ENCODE assay signal across 5 cellular contexts in genomic region chr14:105027718-105028117, GRCh38. TPM values are rescaled to one million over a fixed set of nuclear protein-coding genes. Genes with fewer than 3 reads are reported as not detected.
DNase-seq lines count a peak whose midpoint lies in the region; ATAC-seq, FAIRE-seq and TF ChIP-seq lines count a peak whose summit lies in the region.
"Not testable (repeated sequence)": the region's sequence is repeated elsewhere in the genome, so short reads cannot be mapped to it uniquely, and the experiment has no call there.

No MANE protein-coding gene starts in this region.

- not testable (repeated sequence) for H3K14ac ChIP-seq in IMR-90 (replicated peaks; ENCODE audit: low read depth, low read length)

- not testable (repeated sequence) for H3K36me3 ChIP-seq in BLaER1 treated with 17β-estradiol and CSF1 and Interleukin-3, amounts not matched to agents 10 nM and 100 nM; IMR-90 (ENCODE audit: control insufficient read depth, insufficient read depth, low read length); SK-N-SH (replicated peaks in 1 of 2; ENCODE audit: control insufficient read depth in 1 of 2, insufficient read depth in 2 of 2, low read length in 1 of 2); keratinocyte (ENCODE audit: control insufficient read depth in 2 of 2, extremely low read depth in 1 of 2, insufficient read depth in 2 of 2, low read length in 2 of 2)

- DNase-seq in IMR-90, result peak; percentile 35
- DNase-seq in SK-N-SH; MCF 10A (ENCODE audit: unreplicated experiment); keratinocyte (ENCODE audit: low read depth, low spot score): not testable (repeated sequence)

- intact Hi-C loops in IMR-90 (cut with micrococcal nuclease); MCF 10A (cut with micrococcal nuclease): not testable (repeated sequence)

- H3K18ac ChIP-seq in IMR-90 (ENCODE audit: low read depth, low read length), result not testable (repeated sequence)

- not testable (repeated sequence) for H3K9me2 ChIP-seq in SK-N-SH

- not testable (repeated sequence) for H2BK20ac ChIP-seq in IMR-90 (ENCODE audit: low read depth, low read length)

- peaks cover 14% of the 10 kb centered on the region for H3K4me1 Mint-ChIP-seq in MCF 10A (ENCODE audit: insufficient read depth, unreplicated experiment)

- ATAC-seq in IMR-90 (ENCODE audit: low read depth), result not testable (repeated sequence)

- WGBS in IMR-90 (ENCODE audit: extremely low coverage in 2 of 2, insufficient read length in 1 of 2), 2 experiments, result no CpG with 5 or more reads among the region's 4 CpGs
- 57% methylated on average over 4 of the region's 4 CpGs for WGBS in SK-N-SH (ENCODE audit: low lambda C conversion rate)

- not testable (repeated sequence) for H3K4ac ChIP-seq in IMR-90 (ENCODE audit: low read depth, low read length)

- peak overlapping the region in 1 of 10 experiments; percentile 15; a peak in 1 of 20 replicates for H3K4me3 ChIP-seq in BLaER1 treated with 17β-estradiol and CSF1 and Interleukin-3, amounts not matched to agents 10 nM and 100 nM
- H3K4me3 ChIP-seq in IMR-90 (ENCODE audit: insufficient read depth, low read depth, low read length); SK-N-SH (ENCODE audit: low read depth in 2 of 2, low read length in 1 of 2); keratinocyte (ENCODE audit: control insufficient read depth in 2 of 3, extremely low read depth in 1 of 3, insufficient read depth in 2 of 3, low read depth in 1 of 3, low read length in 3 of 3): not testable (repeated sequence)

- H2BK5ac ChIP-seq in IMR-90 (ENCODE audit: low read depth, low read length, poor library complexity, severe bottlenecking), result peak overlapping the region; percentile 23

- not testable (repeated sequence) for TF ChIP-seq CTCF in IMR-90 (conservative IDR thresholded peaks at IDR 0.05; ENCODE audit: low read depth, low read length); SK-N-SH (IDR thresholded peaks at IDR 0.05); MCF 10A (IDR thresholded peaks at IDR 0.05; ENCODE audit: unreplicated experiment); keratinocyte (optimal IDR thresholded peaks at IDR 0.05 in 1 of 3, IDR thresholded peaks at IDR 0.05 in 1 of 3, conservative IDR thresholded peaks at IDR 0.05 in 1 of 3; ENCODE audit: extremely low read depth in 1 of 3, insufficient read depth in 2 of 3, low read length in 3 of 3)

- H3K27ac ChIP-seq in BLaER1 treated with 17β-estradiol and CSF1 and Interleukin-3, amounts not matched to agents 10 nM and 100 nM, result peak overlapping the region in 9 of 11 experiments; percentile 44 to 94 (median 87); a peak in 12 of 22 replicates
- not testable (repeated sequence) for H3K27ac ChIP-seq in IMR-90 (ENCODE audit: insufficient read depth, low read length)
- peak overlapping the region in 1 of 2 experiments; percentile 99; a peak in 2 of 4 replicates for H3K27ac ChIP-seq in SK-N-SH (ENCODE audit: low read depth in 2 of 2, low read length in 1 of 2)
- peak overlapping the region; percentile 77 for H3K27ac ChIP-seq in keratinocyte (ENCODE audit: control insufficient read depth, insufficient read depth, low read length)

- not testable (repeated sequence) for H4K8ac ChIP-seq in IMR-90 (ENCODE audit: low read depth in 2 of 2, low read length in 2 of 2)

- not testable (repeated sequence) for H3K27ac Mint-ChIP-seq in MCF 10A (ENCODE audit: low read depth, unreplicated experiment)

- not testable (repeated sequence) for H3K27me3 Mint-ChIP-seq in MCF 10A (ENCODE audit: insufficient read depth, unreplicated experiment)

- TF ChIP-seq RAD21 in IMR-90 (IDR thresholded peaks at IDR 0.05; ENCODE audit: low read length); SK-N-SH (IDR thresholded peaks at IDR 0.05; ENCODE audit: low read length): not testable (repeated sequence)

- peaks cover 0 to 15% (median 0%) of the 10 kb centered on the region in 11 experiments; a peak in 6 of 22 replicates for H3K9me3 ChIP-seq in BLaER1 treated with 17β-estradiol and CSF1 and Interleukin-3, amounts not matched to agents 10 nM and 100 nM (replicated peaks in 1 of 11)
- H3K9me3 ChIP-seq in IMR-90 (ENCODE audit: control insufficient read depth, insufficient read depth, low read length); SK-N-SH; keratinocyte (ENCODE audit: control insufficient read depth, low read depth, low read length): not testable (repeated sequence)

- peaks cover 47 to 56% (median 50%) of the 10 kb centered on the region in 10 experiments for H3K4me1 ChIP-seq in BLaER1 treated with 17β-estradiol and CSF1 and Interleukin-3, amounts not matched to agents 10 nM and 100 nM
- H3K4me1 ChIP-seq in IMR-90 (ENCODE audit: control insufficient read depth, insufficient read depth, low read length), result not testable (repeated sequence)
- peaks cover 11 to 23% of the 10 kb centered on the region in 2 experiments; a peak in 2 of 4 replicates for H3K4me1 ChIP-seq in SK-N-SH (ENCODE audit: control insufficient read depth in 1 of 2, insufficient read depth in 2 of 2, low read depth in 1 of 2, low read length in 1 of 2)
- H3K4me1 ChIP-seq in keratinocyte (ENCODE audit: control insufficient read depth, extremely low read depth, insufficient read depth, low read length), result peaks cover 68% of the 10 kb centered on the region

- not testable (repeated sequence) for H3K4me3 Mint-ChIP-seq in MCF 10A (ENCODE audit: unreplicated experiment)

- not testable (repeated sequence) for H3K36me3 Mint-ChIP-seq in MCF 10A (ENCODE audit: insufficient read depth, unreplicated experiment)

- in situ Hi-C loops in IMR-90 (cut with MboI; ENCODE audit: low sequenced_read_pairs), result not testable (repeated sequence)

- H2BK120ac ChIP-seq in IMR-90 (ENCODE audit: low read depth, low read length), result peak overlapping the region; percentile 79; the same call in 1 of the 2 replicates

- dilution Hi-C loops in IMR-90 (cut with HindIII; ENCODE audit: low sequenced_read_pairs, unreplicated experiment); keratinocyte (cut with MboI; ENCODE audit: extremely low pct_ligation_motif_present, low sequenced_read_pairs): not testable (repeated sequence)

- not testable (repeated sequence) for H4K20me1 ChIP-seq in BLaER1 treated with 17β-estradiol and CSF1 and Interleukin-3, amounts not matched to agents 10 nM and 100 nM; IMR-90 (ENCODE audit: insufficient read depth, low read length); SK-N-SH (ENCODE audit: insufficient read depth); keratinocyte (ENCODE audit: control insufficient read depth, extremely low read depth, insufficient read depth, low read length)

- peak overlapping the region; percentile 35 to 99 (median 95); a peak in 21 of 22 replicates for H3K4me2 ChIP-seq in BLaER1 treated with 17β-estradiol and CSF1 and Interleukin-3, amounts not matched to agents 10 nM and 100 nM
- not testable (repeated sequence) for H3K4me2 ChIP-seq in IMR-90 (ENCODE audit: low read depth, low read length)
- H3K4me2 ChIP-seq in SK-N-SH (peak overlapping the region; percentile 7; the same call in 1 of the 2 replicates), keratinocyte (ENCODE audit: control insufficient read depth, extremely low read depth, insufficient read depth, low read depth, low read length) (peak overlapping the region; percentile 65)

- H4K91ac ChIP-seq in IMR-90 (ENCODE audit: insufficient read depth, low read depth, low read length), result not testable (repeated sequence)

- POLR2A ChIA-PET in IMR-90 (lab: Charles Lee; ENCODE audit: unreplicated experiment), result interaction anchor here (0.7 kb wide), 1 partner anchor 64 kb away, joined by 3 read pairs; no protein-coding TSS in a partner anchor
- POLR2A ChIA-PET in SK-N-SH (lab: Yijun Ruan, JAX), result not testable (repeated sequence)
- POLR2A ChIA-PET in MCF 10A (lab: Yijun Ruan, JAX), result interaction anchor here (0.7 to 18.5 kb wide), 5 partner anchors 9 to 93 kb away, joined by 3 to 636 read pairs (median 3); no protein-coding TSS in a partner anchor

- not testable (repeated sequence) for H3K79me2 ChIP-seq in SK-N-SH (ENCODE audit: insufficient read depth); keratinocyte (ENCODE audit: control insufficient read depth, insufficient read depth, low read length)

- not testable (repeated sequence) for BruUV-seq in IMR-90 (replicated peaks; lab: Mats Ljungman, UMichigan)
- BruUV-seq in MCF 10A (replicated peaks; lab: Mats Ljungman, UMichigan), result TSS peak; percentile 40

- not testable (repeated sequence) for TF ChIP-seq POLR2A in IMR-90 (IDR thresholded peaks at IDR 0.05; ENCODE audit: low read depth, low read length)

- H3K79me1 ChIP-seq in IMR-90 (ENCODE audit: low read depth in 1 of 2, low read length in 2 of 2), result not testable (repeated sequence)

- not testable (repeated sequence) for H3K27me3 ChIP-seq in BLaER1 treated with 17β-estradiol and CSF1 and Interleukin-3, amounts not matched to agents 10 nM and 100 nM; IMR-90 (ENCODE audit: control insufficient read depth, insufficient read depth, low read length); SK-N-SH (ENCODE audit: insufficient read depth); keratinocyte (ENCODE audit: control insufficient read depth, extremely low read depth, insufficient read depth, low read length)

- H4K5ac ChIP-seq in IMR-90 (ENCODE audit: low read depth, low read length), result not testable (repeated sequence)

- TF ChIP-seq EP300 in SK-N-SH (IDR thresholded peaks at IDR 0.05; ENCODE audit: borderline replicate concordance in 1 of 2, low read depth in 1 of 2, low read length in 1 of 2), result not testable (repeated sequence)

- not testable (repeated sequence) for H3K9me1 ChIP-seq in IMR-90 (ENCODE audit: insufficient read depth, low read length); keratinocyte (ENCODE audit: control insufficient read depth, extremely low read depth, insufficient read depth, low read length)

- peaks cover 55% of the 10 kb centered on the region for H3F3A ChIP-seq in SK-N-SH (replicated peaks; ENCODE audit: insufficient read depth)

- H2BK15ac ChIP-seq in IMR-90 (ENCODE audit: low read depth, low read length), result not testable (repeated sequence)

- H3K56ac ChIP-seq in IMR-90 (ENCODE audit: extremely low read depth, insufficient read depth, low read length), result not testable (repeated sequence)

- H3K9me3 Mint-ChIP-seq in MCF 10A (ENCODE audit: unreplicated experiment), result not testable (repeated sequence)

- peak overlapping the region in 2 of 11 experiments; percentile 15 to 18; a peak in 1 of 22 replicates for H3K9ac ChIP-seq in BLaER1 treated with 17β-estradiol and CSF1 and Interleukin-3, amounts not matched to agents 10 nM and 100 nM
- not testable (repeated sequence) for H3K9ac ChIP-seq in IMR-90 (ENCODE audit: low read depth, low read length)
- H3K9ac ChIP-seq in SK-N-SH, result peak overlapping the region; percentile 7; the same call in 1 of the 2 replicates
- H3K9ac ChIP-seq in keratinocyte (ENCODE audit: control insufficient read depth, extremely low read depth, insufficient read depth, low read length), result peak overlapping the region; percentile 39

- not testable (repeated sequence) for H2AFZ ChIP-seq in IMR-90 (replicated peaks; ENCODE audit: low read length, poor library complexity); keratinocyte (ENCODE audit: control insufficient read depth, low read length)
- peak overlapping the region; percentile 27; the same call in 1 of the 2 replicates for H2AFZ ChIP-seq in SK-N-SH (ENCODE audit: low read depth)

- not testable (repeated sequence) for H3K23ac ChIP-seq in IMR-90 (ENCODE audit: low read depth, low read length)

- FAIRE-seq in keratinocyte (lab: Jason Lieb, UNC), result not testable (repeated sequence)

- H2AK5ac ChIP-seq in IMR-90 (ENCODE audit: low read depth, low read length), result not testable (repeated sequence)

- CTCF ChIA-PET in IMR-90 (lab: Yijun Ruan, JAX), result not testable (repeated sequence)
- CTCF ChIA-PET in SK-N-SH (lab: Yijun Ruan, JAX) (interaction anchor here (1.0 to 6.6 kb wide), 4 partner anchors 10 to 20 kb away, joined by 4 to 63 read pairs (median 4); no protein-coding TSS in a partner anchor), MCF 10A (lab: Yijun Ruan, JAX) (interaction anchor here (0.6 to 5.2 kb wide), 5 partner anchors 17 to 502 kb away, joined by 3 to 44 read pairs (median 7); no protein-coding TSS in a partner anchor)

- not testable (repeated sequence) for H2AK9ac ChIP-seq in IMR-90 (replicated peaks; ENCODE audit: low read depth, low read length, poor library complexity)

RNA-seq across cellular contexts. Expression of gene CDCA4, which starts 6.8 kb away (rescaled TPM):
- total RNA-seq in IMR-90 (2012; rRNA removed), result 17.7 and 19.7 TPM in 2 replicates
- 18.6 and 21.4 TPM in 2 replicates for polyA plus RNA-seq in IMR-90 (2012; rRNA removed)
- polyA plus RNA-seq in IMR-90 (2012; cell fraction: cytosol; rRNA removed), result 17.8 and 18.2 TPM in 2 replicates
- polyA plus RNA-seq in IMR-90 (2012; cell fraction: nucleus; rRNA removed; ENCODE audit: low replicate concordance), result 9.9 and 13.1 TPM in 2 replicates
- polyA plus RNA-seq in SK-N-SH (2012; rRNA removed), result 23.7 and 26.8 TPM in 2 replicates
- 15.1 and 21.2 TPM in 2 replicates for polyA plus RNA-seq in SK-N-SH (2012; cell fraction: cytosol; rRNA removed)
- polyA plus RNA-seq in SK-N-SH (2012; cell fraction: nucleus; rRNA removed), result 15.7 and 19.5 TPM in 2 replicates
- 29.3 and 33.0 TPM in 2 replicates for total RNA-seq in MCF 10A (2022)
- polyA plus RNA-seq in keratinocyte, result 29.8 to 48.7 TPM (median 35.7 TPM) in 3 replicates
- 5.3 TPM for polyA plus RNA-seq in keratinocyte (2011; ENCODE audit: low read depth)
- 22.7 and 31.2 TPM in 2 replicates for polyA plus RNA-seq in keratinocyte (2011; cell fraction: cytosol; rRNA removed)
- polyA plus RNA-seq in keratinocyte (2011; cell fraction: nucleus; rRNA removed), result 30.3 and 36.4 TPM in 2 replicates
- polyA plus RNA-seq in keratinocyte (2012; ENCODE audit: low replicate concordance), result 15.0 and 47.2 TPM in 2 replicates
- 21.6 to 29.0 TPM (median 28.1 TPM) in 3 replicates for polyA minus RNA-seq in keratinocyte
- polyA minus RNA-seq in keratinocyte (2011; cell fraction: cytosol; rRNA and poly(A)+ RNA removed), result 44.7 TPM
- polyA minus RNA-seq in keratinocyte (2011; cell fraction: nucleus; rRNA and poly(A)+ RNA removed), result 20.9 and 27.0 TPM in 2 replicates

RNA-seq across cellular contexts. Expression of gene GPR132, which starts 37.5 kb away (rescaled TPM):
- total RNA-seq in IMR-90 (2012; rRNA removed) (under 0.01 TPM in 2 replicates), MCF 10A (2022) (0.42 TPM in 1 of 2 replicates, not detected in the other)
- polyA plus RNA-seq in IMR-90 (2012; rRNA removed) (0.10 and 0.19 TPM in 2 replicates), SK-N-SH (2012; rRNA removed) (0.03 TPM in 1 of 2 replicates, not detected in the other), keratinocyte (not detected in 3 replicates)
- polyA plus RNA-seq in IMR-90 (2012; cell fraction: cytosol; rRNA removed), result 0.15 and 0.43 TPM in 2 replicates
- polyA plus RNA-seq in IMR-90 (2012; cell fraction: nucleus; rRNA removed; ENCODE audit: low replicate concordance), result 1.9 and 3.3 TPM in 2 replicates
- polyA plus RNA-seq in SK-N-SH (2012; cell fraction: cytosol; rRNA removed), result 0.03 TPM in 1 of 2 replicates, not detected in the other
- polyA plus RNA-seq in SK-N-SH (2012; cell fraction: nucleus; rRNA removed), result 0.28 and 0.37 TPM in 2 replicates
- not detected for polyA plus RNA-seq in keratinocyte (2011; ENCODE audit: low read depth)
- polyA plus RNA-seq in keratinocyte (2011; cell fraction: cytosol; rRNA removed), result not detected in 2 replicates
- polyA plus RNA-seq in keratinocyte (2011; cell fraction: nucleus; rRNA removed), result not detected in 2 replicates
- 0.39 and 1.2 TPM in 2 replicates for polyA plus RNA-seq in keratinocyte (2012; ENCODE audit: low replicate concordance)
- polyA minus RNA-seq in keratinocyte, result not detected in 3 replicates
- polyA minus RNA-seq in keratinocyte (2011; cell fraction: cytosol; rRNA and poly(A)+ RNA removed), result not detected
- polyA minus RNA-seq in keratinocyte (2011; cell fraction: nucleus; rRNA and poly(A)+ RNA removed), result not detected in 2 replicates

RNA-seq across cellular contexts. Expression of gene CLBA1, which starts 42.1 kb away (rescaled TPM):
- total RNA-seq in IMR-90 (2012; rRNA removed) (2.2 and 2.7 TPM in 2 replicates), MCF 10A (2022) (20.3 and 24.3 TPM in 2 replicates)
- polyA plus RNA-seq in IMR-90 (2012; rRNA removed) (5.2 and 6.2 TPM in 2 replicates), SK-N-SH (2012; rRNA removed) (18.5 and 21.4 TPM in 2 replicates), keratinocyte (8.6 to 11.7 TPM (median 9.1 TPM) in 3 replicates)
- polyA plus RNA-seq in IMR-90 (2012; cell fraction: cytosol; rRNA removed), result 3.5 and 4.0 TPM in 2 replicates
- polyA plus RNA-seq in IMR-90 (2012; cell fraction: nucleus; rRNA removed; ENCODE audit: low replicate concordance), result 10.8 and 12.0 TPM in 2 replicates
- 15.0 and 15.3 TPM in 2 replicates for polyA plus RNA-seq in SK-N-SH (2012; cell fraction: cytosol; rRNA removed)
- polyA plus RNA-seq in SK-N-SH (2012; cell fraction: nucleus; rRNA removed), result 72.4 and 86.2 TPM in 2 replicates
- 3.3 TPM for polyA plus RNA-seq in keratinocyte (2011; ENCODE audit: low read depth)
- polyA plus RNA-seq in keratinocyte (2011; cell fraction: cytosol; rRNA removed), result 8.1 and 9.8 TPM in 2 replicates
- polyA plus RNA-seq in keratinocyte (2011; cell fraction: nucleus; rRNA removed), result 22.6 and 24.3 TPM in 2 replicates
- polyA plus RNA-seq in keratinocyte (2012; ENCODE audit: low replicate concordance), result 10.3 and 10.9 TPM in 2 replicates
- 5.1 to 5.2 TPM (median 5.1 TPM) in 3 replicates for polyA minus RNA-seq in keratinocyte
- polyA minus RNA-seq in keratinocyte (2011; cell fraction: cytosol; rRNA and poly(A)+ RNA removed), result 6.5 TPM
- polyA minus RNA-seq in keratinocyte (2011; cell fraction: nucleus; rRNA and poly(A)+ RNA removed), result 7.3 and 15.5 TPM in 2 replicates

RNA-seq across cellular contexts. Expression of gene AHNAK2, which starts 49.5 kb away (rescaled TPM):
- total RNA-seq in IMR-90 (2012; rRNA removed), result 6.7 and 7.9 TPM in 2 replicates
- polyA plus RNA-seq in IMR-90 (2012; rRNA removed), result 2.5 and 2.6 TPM in 2 replicates
- 0.93 and 1.1 TPM in 2 replicates for polyA plus RNA-seq in IMR-90 (2012; cell fraction: cytosol; rRNA removed)
- polyA plus RNA-seq in IMR-90 (2012; cell fraction: nucleus; rRNA removed; ENCODE audit: low replicate concordance), result 4.5 and 7.9 TPM in 2 replicates
- 33.5 and 36.6 TPM in 2 replicates for polyA plus RNA-seq in SK-N-SH (2012; rRNA removed)
- 22.9 and 24.7 TPM in 2 replicates for polyA plus RNA-seq in SK-N-SH (2012; cell fraction: cytosol; rRNA removed)
- 70.6 and 92.7 TPM in 2 replicates for polyA plus RNA-seq in SK-N-SH (2012; cell fraction: nucleus; rRNA removed)
- 218 and 286 TPM in 2 replicates for total RNA-seq in MCF 10A (2022)
- 142 to 198 TPM (median 164 TPM) in 3 replicates for polyA plus RNA-seq in keratinocyte
- polyA plus RNA-seq in keratinocyte (2011; ENCODE audit: low read depth), result 725 TPM
- polyA plus RNA-seq in keratinocyte (2011; cell fraction: cytosol; rRNA removed), result 78.9 and 92.5 TPM in 2 replicates
- polyA plus RNA-seq in keratinocyte (2011; cell fraction: nucleus; rRNA removed), result 988 and 1,021 TPM in 2 replicates
- 289 and 443 TPM in 2 replicates for polyA plus RNA-seq in keratinocyte (2012; ENCODE audit: low replicate concordance)
- 622 to 721 TPM (median 625 TPM) in 3 replicates for polyA minus RNA-seq in keratinocyte
- polyA minus RNA-seq in keratinocyte (2011; cell fraction: cytosol; rRNA and poly(A)+ RNA removed), result 342 TPM
- 1,549 and 2,078 TPM in 2 replicates for polyA minus RNA-seq in keratinocyte (2011; cell fraction: nucleus; rRNA and poly(A)+ RNA removed)
